9 cellular contexts compared by ENCODE assay signal in the genomic region with DNA sequence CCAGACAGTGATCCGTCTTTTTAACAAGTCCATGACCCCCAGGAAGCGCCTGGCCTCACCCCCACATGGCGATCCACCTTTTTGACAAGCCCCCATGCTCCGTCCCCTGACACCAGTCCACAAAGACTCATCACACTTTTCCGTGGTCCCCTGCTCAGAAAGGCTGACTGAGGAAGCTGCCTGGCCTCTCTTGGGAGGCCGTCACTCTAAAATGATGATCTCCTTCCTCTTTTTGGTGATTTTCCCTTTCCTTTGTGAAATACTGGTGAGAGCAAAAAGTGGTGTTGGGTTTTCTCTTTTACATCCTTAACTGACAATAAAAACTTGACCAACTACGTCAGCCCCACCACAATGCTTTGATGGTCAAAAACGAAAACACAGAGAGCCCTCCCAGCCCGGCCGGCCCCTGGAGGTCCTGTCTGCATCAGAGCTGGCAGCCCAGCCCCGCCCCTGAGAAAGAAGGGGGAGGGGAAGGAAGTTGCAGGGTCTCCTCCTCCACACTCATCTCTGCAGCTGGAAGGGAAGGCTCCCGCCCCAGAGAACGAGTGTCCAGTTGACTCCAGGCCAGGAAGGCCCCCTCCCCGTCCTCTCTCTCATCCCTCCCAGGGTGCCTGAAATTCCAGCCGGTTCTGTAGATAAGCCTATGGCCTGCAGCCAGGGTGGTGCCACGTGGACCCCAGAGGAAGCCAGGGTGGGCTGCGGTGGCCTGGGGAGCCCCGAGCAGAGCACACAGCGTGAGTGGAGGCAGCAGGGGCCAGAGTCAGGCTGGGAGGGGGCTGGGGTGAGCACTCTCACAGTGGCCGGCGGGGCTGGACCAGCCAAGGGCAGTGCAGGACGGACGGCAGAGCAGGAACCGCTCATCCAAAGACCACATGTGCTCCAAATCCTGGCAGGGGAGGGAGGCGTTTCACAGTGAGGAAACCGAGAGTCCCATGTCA. TPM values are rescaled to one million over a fixed set of nuclear protein-coding genes. Genes with fewer than 3 reads are reported as not detected.
DNase-seq lines count a peak whose midpoint lies in the region; ATAC-seq and TF ChIP-seq lines count a peak whose summit lies in the region.
"Had no signal": no experiment of that assay in that cellular context is flagged by ENCODE, and none has a peak within 500 bp of the region (broad histone marks: within the 10 kb centered on the region; RNA-seq: fewer than 3 reads in every experiment).

No MANE protein-coding gene starts in this region.

- ATAC-seq in GM19372 (IDR thresholded peaks at IDR 0.05; ENCODE audit: low read depth, unreplicated experiment), result peak; percentile 84
- ATAC-seq in HG03354 (IDR thresholded peaks at IDR 0.05; ENCODE audit: poor library complexity, severe bottlenecking, unreplicated experiment), result peak; percentile 75
- no peak for ATAC-seq in activated CD8-positive, alpha-beta T cell treated with anti-CD3 and anti-CD28 coated beads for 36 hours
- peak; percentile 68 to 78 for ATAC-seq in right cardiac atrium

- no peaks in the 10 kb centered on the region for H3K27me3 ChIP-seq in right cardiac atrium (ENCODE audit: control insufficient read depth, insufficient read depth)

- CTCF ChIA-PET in AG04449 (lab: Yijun Ruan, JAX), result interaction anchor here (0.7 to 1.5 kb wide), 7 partner anchors 10 to 89 kb away, joined by 3 to 6 read pairs (median 4); no protein-coding TSS in a partner anchor
- CTCF ChIA-PET in activated CD8-positive, alpha-beta T cell treated with anti-CD3 and anti-CD28 coated beads for 36 hours (lab: Charles Lee), result interaction anchor here (1.0 kb wide), 1 partner anchor 19 kb away, joined by 3 read pairs; no protein-coding TSS in a partner anchor

- 14% methylated on average over 26 of the region's 26 CpGs for WGBS in right cardiac atrium

- H3K9me3 ChIP-seq in right cardiac atrium (ENCODE audit: control insufficient read depth, low read length), result no peaks in the 10 kb centered on the region

- H3K27me3 Mint-ChIP-seq in activated CD8-positive, alpha-beta T cell treated with anti-CD3 and anti-CD28 coated beads for 36 hours, result no peaks in the 10 kb centered on the region
- H3K27me3 Mint-ChIP-seq: CD4-positive, CD25-positive, alpha-beta regulatory T cell had no signal

- no peak for TF ChIP-seq CTCF in AG04449 (IDR thresholded peaks at IDR 0.05; ENCODE audit: insufficient read depth, low read length, missing control alignments)
- no peak for TF ChIP-seq CTCF in activated CD8-positive, alpha-beta T cell treated with anti-CD3 and anti-CD28 coated beads for 36 hours (IDR thresholded peaks at IDR 0.05)

- no peak for DNase-seq in AG04449 (ENCODE audit: low read depth, low spot score)
- DNase-seq in activated CD8-positive, alpha-beta T cell treated with anti-CD3 and anti-CD28 coated beads for 36 hours, result no peak
- DNase-seq in right cardiac atrium, result peak; percentile 91 to 92 (median 92)
- DNase-seq in NCI-H446 (lab: John Stamatoyannopoulos, UW), result no peak
- no peak for DNase-seq in COLO829 (ENCODE audit: low spot score)
- DNase-seq: CD4-positive, CD25-positive, alpha-beta regulatory T cell had no signal

- intact Hi-C loops in activated CD8-positive, alpha-beta T cell treated with anti-CD3 and anti-CD28 coated beads for 36 hours (cut with micrococcal nuclease), result no loop called here
- intact Hi-C loops in right cardiac atrium (cut with DNase I), result no loop called here

- peak overlapping the region; percentile 32 for H3K27ac Mint-ChIP-seq in activated CD8-positive, alpha-beta T cell treated with anti-CD3 and anti-CD28 coated beads for 36 hours

- H3K4me1 Mint-ChIP-seq in activated CD8-positive, alpha-beta T cell treated with anti-CD3 and anti-CD28 coated beads for 36 hours (ENCODE audit: low read depth), result peaks cover 46% of the 10 kb centered on the region

- H3K4me1 ChIP-seq in right cardiac atrium (ENCODE audit: control insufficient read depth, insufficient read depth, low read length), result peaks cover 4% of the 10 kb centered on the region

- no peaks in the 10 kb centered on the region for H3K9me3 Mint-ChIP-seq in activated CD8-positive, alpha-beta T cell treated with anti-CD3 and anti-CD28 coated beads for 36 hours
- H3K9me3 Mint-ChIP-seq: CD4-positive, CD25-positive, alpha-beta regulatory T cell had no signal

- no peaks in the 10 kb centered on the region for H3K36me3 Mint-ChIP-seq in activated CD8-positive, alpha-beta T cell treated with anti-CD3 and anti-CD28 coated beads for 36 hours (ENCODE audit: low read depth)
- H3K36me3 Mint-ChIP-seq: CD4-positive, CD25-positive, alpha-beta regulatory T cell had no signal

- no peak overlapping the region for H3K4me3 Mint-ChIP-seq in activated CD8-positive, alpha-beta T cell treated with anti-CD3 and anti-CD28 coated beads for 36 hours

- H3K27ac ChIP-seq in right cardiac atrium (ENCODE audit: low read length) (peak overlapping the region; percentile 46), skin epidermis (peak overlapping the region in 17 of 21 experiments; percentile 13 to 73 (median 59))

- POLR2A ChIA-PET in AG04449 (lab: Yijun Ruan, JAX), result interaction anchor here (1.0 to 1.1 kb wide), 3 partner anchors 9 to 19 kb away, joined by 3 to 5 read pairs (median 4); no protein-coding TSS in a partner anchor
- POLR2A ChIA-PET in activated CD8-positive, alpha-beta T cell treated with anti-CD3 and anti-CD28 coated beads for 36 hours (lab: Charles Lee), result interaction anchor here (0.9 to 1.8 kb wide), 2 partner anchors 10 to 17 kb away, joined by 3 read pairs; no protein-coding TSS in a partner anchor

- H3K4me3 ChIP-seq in AG04449 (ENCODE audit: low read depth, low read length), result peak overlapping the region; percentile 39
- no peak overlapping the region for H3K4me3 ChIP-seq in right cardiac atrium (ENCODE audit: low read length)
- H3K4me3 ChIP-seq in skin epidermis, result no peak overlapping the region

RNA-seq across cellular contexts. Expression of gene BIN1, which starts 19.9 kb away (rescaled TPM):
- 100 to 1,000 TPM in 1 of 2 experiments, 10 to 100 TPM in 1; 95.2 to 102 TPM for total RNA-seq in activated CD8-positive, alpha-beta T cell treated with anti-CD3 and anti-CD28 coated beads for 36 hours
- 10 to 100 TPM in 3 of 4 donors, 1 to 10 TPM in 1; 6.6 to 12.0 (median 10.4) TPM for total RNA-seq in right cardiac atrium
- 5.9 TPM for polyA plus RNA-seq in right cardiac atrium

Comparison
In these comparisons a context has a peak if more than half of its experiments do, and no peak if none do; other contexts are left out.
1. DNase-seq: peak in right cardiac atrium (3 of 3); none in AG04449 (single experiment), activated CD8-positive, alpha-beta T cell treated with anti-CD3 and anti-CD28 coated beads for 36 hours (single experiment), NCI-H446 (0 of 2) and COLO829 (single experiment).
2. RNA of gene BIN1, which starts 19.9 kb away (total RNA-seq): 95.2 to 102 TPM in activated CD8-positive, alpha-beta T cell treated with anti-CD3 and anti-CD28 coated beads for 36 hours; 6.6 to 12.0 TPM in right cardiac atrium; every median in the first group is over 4 times any median in the second.